In genomic region chr1:236159704-236160539, GRCh38 we compare ENCODE assay signal across 10 cellular contexts. TPM values are rescaled to one million over a fixed set of nuclear protein-coding genes. Genes with fewer than 3 reads are reported as not detected.
DNase-seq lines count a peak whose midpoint lies in the region; ATAC-seq and TF ChIP-seq lines count a peak whose summit lies in the region.
"Had no signal": no experiment of that assay in that cellular context is flagged by ENCODE, and none has a peak within 500 bp of the region (broad histone marks: within the 10 kb centered on the region; RNA-seq: fewer than 3 reads in every experiment).

No MANE protein-coding gene starts in this region.

- peaks cover 14% of the 10 kb centered on the region for H3K27me3 Mint-ChIP-seq in GM23338 (ENCODE audit: insufficient read depth, low read depth, poor library complexity)
- H3K27me3 Mint-ChIP-seq in HFFc6 (ENCODE audit: insufficient read depth), result peaks cover 5% of the 10 kb centered on the region; the same call in 1 of the 2 replicates

- DNase-seq in fibroblast of villous mesenchyme (ENCODE audit: low read depth) (peak; percentile 53), GM23338 (ENCODE audit: low spot score) (no peak), heart left ventricle (no peak), HFFc6 (no peak), NCI-H82 treated with DMSO at 0.1 percent for 48 hours (lab: John Stamatoyannopoulos, UW; ENCODE audit: unreplicated experiment) (no peak)
- DNase-seq: DMS 273 treated with DMSO at 0.1 percent for 48 hours, NCI-H2107 had no signal

- H3K4me1 Mint-ChIP-seq in GM23338 (peaks cover 9% of the 10 kb centered on the region), HFFc6 (ENCODE audit: low read depth) (no peaks in the 10 kb centered on the region)

- ATAC-seq in GM19452 (IDR thresholded peaks at IDR 0.05; ENCODE audit: unreplicated experiment) (peak; percentile 46), HG03135 (IDR thresholded peaks at IDR 0.05; ENCODE audit: unreplicated experiment) (peak; percentile 44), GM23338 (no peak), heart left ventricle (no peak)

- H3K79me2 ChIP-seq in GM23338 (replicated peaks; ENCODE audit: insufficient read depth), result 0 out of 2 replicates have a peak, but pooled peaks cover 4% of the 10 kb centered on the region

- no peak overlapping the region for H3K27ac ChIP-seq in GM23338 (ENCODE audit: low read depth)
- H3K27ac ChIP-seq in heart left ventricle, result peak overlapping the region in 1 of 12 donors; percentile 58

- TF ChIP-seq POLR2A in GM10847 (IDR thresholded peaks at IDR 0.05; ENCODE audit: extremely low read depth, insufficient read length) (peak; percentile 18), heart left ventricle (IDR thresholded peaks at IDR 0.05) (no peak)

- H3K4me3 ChIP-seq in fibroblast of villous mesenchyme (ENCODE audit: low read depth, low read length), result no peak overlapping the region
- no peak overlapping the region for H3K4me3 ChIP-seq in GM23338
- no peak overlapping the region for H3K4me3 ChIP-seq in heart left ventricle

- H3K36me3 ChIP-seq in GM23338 (ENCODE audit: insufficient read depth), result peaks cover 7% of the 10 kb centered on the region; the same call in 1 of the 2 replicates
- no peaks in the 10 kb centered on the region for H3K36me3 ChIP-seq in heart left ventricle

- H3K27me3 ChIP-seq in GM23338 (ENCODE audit: insufficient read depth) (no peaks in the 10 kb centered on the region), heart left ventricle (no peaks in the 10 kb centered on the region)

- H3K4me1 ChIP-seq in GM23338 (ENCODE audit: insufficient read depth) (no peaks in the 10 kb centered on the region), heart left ventricle (peaks cover 0 to 48% (median 3%) of the 10 kb centered on the region in 12 donors)

- H3K4me3 Mint-ChIP-seq in GM23338, result no peak overlapping the region
- no peak overlapping the region for H3K4me3 Mint-ChIP-seq in HFFc6

- peaks cover 46% of the 10 kb centered on the region for H3K36me3 Mint-ChIP-seq in GM23338 (ENCODE audit: low read depth)
- peaks cover 15% of the 10 kb centered on the region for H3K36me3 Mint-ChIP-seq in HFFc6 (ENCODE audit: low read depth)

- no peaks in the 10 kb centered on the region for H3F3A ChIP-seq in GM23338 (replicated peaks; ENCODE audit: low read depth)

- no peak overlapping the region for H3K27ac Mint-ChIP-seq in GM23338
- H3K27ac Mint-ChIP-seq in HFFc6, result no peak overlapping the region

- H2AFZ ChIP-seq in GM23338, result no peak overlapping the region

- no peak overlapping the region for H3K4me2 ChIP-seq in GM23338

- 81 to 89% (median 87%) methylated on average over 19 of the region's 19 CpGs for WGBS in heart left ventricle, 4 donors

- no peak for TF ChIP-seq CTCF in fibroblast of villous mesenchyme (IDR thresholded peaks at IDR 0.05; ENCODE audit: insufficient read depth, low read depth, low read length)
- no peak for TF ChIP-seq CTCF in GM23338 (conservative IDR thresholded peaks at IDR 0.05; ENCODE audit: low read depth in 2 of 2)
- no peak for TF ChIP-seq CTCF in heart left ventricle (IDR thresholded peaks at IDR 0.05)
- no peak for TF ChIP-seq CTCF in HFFc6 (IDR thresholded peaks at IDR 0.05)

- peaks cover 39% of the 10 kb centered on the region for H3K9me3 Mint-ChIP-seq in GM23338
- peaks cover 18% of the 10 kb centered on the region for H3K9me3 Mint-ChIP-seq in HFFc6

- peaks cover 0 to 22% (median 7%) of the 10 kb centered on the region in 12 donors for H3K9me3 ChIP-seq in heart left ventricle

- intact Hi-C loops in heart left ventricle (cut with DNase I), result no loop called here

- H4K20me1 ChIP-seq in GM23338 (replicated peaks; ENCODE audit: insufficient read depth), result no peaks in the 10 kb centered on the region; the same call in 1 of the 2 replicates

- no peaks in the 10 kb centered on the region for H3K9me2 ChIP-seq in GM23338 (ENCODE audit: insufficient read depth)

TF ChIP-seq in GM23338, 12 proteins besides CTCF, POLR2A, EP300 and RAD21 (continues in another document):
- TF ChIP-seq CREB1 (CRISPR knock-in tag; IDR thresholded peaks at IDR 0.05; ENCODE audit: low read depth) (no peak), JUNB (IDR thresholded peaks at IDR 0.05; ENCODE audit: unreplicated experiment) (no peak), REST (IDR thresholded peaks at IDR 0.05; ENCODE audit: unreplicated experiment) (no peak), EZH2phosphoT487 (IDR thresholded peaks at IDR 0.05; ENCODE audit: unreplicated experiment) (no peak), EZH2 (IDR thresholded peaks at IDR 0.05; ENCODE audit: low read depth, unreplicated experiment) (no peak), ETS1 (IDR thresholded peaks at IDR 0.05) (no peak), STAT1 (IDR thresholded peaks at IDR 0.05; ENCODE audit: unreplicated experiment) (no peak), POLR2AphosphoS5 (IDR thresholded peaks at IDR 0.05; ENCODE audit: low read depth) (no peak), ZNF331 (CRISPR knock-in tag; IDR thresholded peaks at IDR 0.05; ENCODE audit: low read depth) (no peak), ZNF114 (CRISPR knock-in tag; IDR thresholded peaks at IDR 0.05) (no peak), NANOG (IDR thresholded peaks at IDR 0.05; ENCODE audit: borderline replicate concordance) (no peak)

RNA-seq across cellular contexts. Expression of gene GPR137B, which starts 17.6 kb away (rescaled TPM):
- total RNA-seq in fibroblast of villous mesenchyme, result 11.6 and 13.0 TPM in 2 replicates
- total RNA-seq in GM23338 (2014; rRNA removed; shearing (Covaris generic)), result 11.1 and 14.3 TPM in 2 replicates
- 4.5 and 4.9 TPM in 2 replicates for polyA plus RNA-seq in GM23338 (2016; fragmentation: Nextera tagmentation; extraction: Ambion mirVana)
- 10 to 100 TPM; 27.7 to 49.8 (median 48.4) TPM for total RNA-seq in heart left ventricle
- polyA plus RNA-seq in heart left ventricle, result 10 to 100 TPM; 14.9 to 37.4 TPM
- 10 to 100 TPM in 5 of 6 experiments, 1 to 10 TPM in 1; 9.7 to 13.8 (median 11.9) TPM for total RNA-seq in HFFc6 (2021; fragmentation: NEBNext Ultra II Directional; extraction: Animal tissue kit (Norgen Biotek cat#: 25700))

Comparison
In these comparisons a context has a peak if more than half of its experiments do, and no peak if none do; other contexts are left out.
1. ATAC-seq: peak in GM19452 (single experiment) and HG03135 (single experiment); none in GM23338 (single experiment) and heart left ventricle (0 of 4).